ENCODE assay signal across 29 cellular contexts in the genomic region with DNA sequence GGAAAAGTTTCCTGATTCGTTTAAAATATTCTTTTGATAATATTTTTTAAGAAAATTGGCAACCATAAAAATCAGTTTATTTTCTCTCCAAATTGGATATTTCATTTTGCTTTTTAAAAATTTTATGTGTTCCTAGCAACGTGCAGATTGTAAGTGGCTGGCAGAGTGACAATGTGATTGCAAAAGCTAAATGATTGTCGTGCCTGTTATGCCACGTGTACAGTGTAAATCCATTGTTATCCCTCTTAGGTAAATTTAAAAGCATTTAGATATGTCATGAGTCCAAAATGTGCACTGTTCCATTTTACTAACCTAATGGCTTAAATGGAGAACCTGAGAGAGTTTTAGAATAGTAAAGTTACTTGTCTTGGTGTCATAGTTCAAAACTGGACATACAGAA.
DNase-seq lines count a peak whose midpoint lies in the region; ATAC-seq, FAIRE-seq and TF ChIP-seq lines count a peak whose summit lies in the region.
"Had no signal": no experiment of that assay in that cellular context is flagged by ENCODE, and none has a peak within 500 bp of the region (broad histone marks: within the 10 kb centered on the region; RNA-seq: fewer than 3 reads in every experiment).

No MANE protein-coding gene starts in this region.

- ATAC-seq in HG03025 (IDR thresholded peaks at IDR 0.05; ENCODE audit: low FRiP score, unreplicated experiment) (no peak), HG03521 (IDR thresholded peaks at IDR 0.05; ENCODE audit: unreplicated experiment) (no peak)
- ATAC-seq: activated CD8-positive, alpha-beta T cell treated with anti-CD3 and anti-CD28 coated beads for 36 hours; CD8-positive, alpha-beta T cell; foreskin keratinocyte; Panc1; upper lobe of right lung had no signal

- H3K36me3 ChIP-seq in ACC112 (ENCODE audit: insufficient read depth, low read length) (peaks cover 17% of the 10 kb centered on the region), GM23248 (ENCODE audit: low read depth) (peaks cover 39% of the 10 kb centered on the region), colonic mucosa (no peaks in the 10 kb centered on the region), transverse colon (peaks cover 0 to 38% (median 9%) of the 10 kb centered on the region in 4 donors)

- in situ Hi-C loops in GM23248 (cut with MboI) (no loop called here), transverse colon (cut with MboI; ENCODE audit: low pct_ligation_motif_present in 1 of 4, low pct_unique_long_range_greater_than_20kb in 1 of 4, low sequenced_read_pairs in 3 of 4) (loop anchor here in 1 of 4 donors (25.0 kb wide), 1 partner anchor 192 kb away; no protein-coding TSS in a partner anchor)

- WGBS in GM23248 (ENCODE audit: low coverage in 1 of 2, low lambda C conversion rate in 2 of 2, missing lambda C conversion rate in 2 of 2), 2 experiments, result 19 to 23% methylated on average over 4 of the region's 4 CpGs
- 41 to 47% methylated on average over 4 of the region's 4 CpGs for WGBS in transverse colon (ENCODE audit: low coverage in 1 of 2), 2 donors

- H3K79me2 ChIP-seq in ACC112 (ENCODE audit: control insufficient read depth, insufficient read depth, low read length, unreplicated experiment) (no peaks in the 10 kb centered on the region), GM23248 (ENCODE audit: insufficient read depth) (no peaks in the 10 kb centered on the region)

- no peaks in the 10 kb centered on the region for H3F3A ChIP-seq in GM23248 (ENCODE audit: insufficient read depth)

- peak; percentile 73 for FAIRE-seq in islet of Langerhans (lab: Jason Lieb, UNC)
- FAIRE-seq: GM12891 had no signal

- no peaks in the 10 kb centered on the region for H3K9me3 ChIP-seq in GM23248 (ENCODE audit: low read depth)
- no peaks in the 10 kb centered on the region for H3K9me3 ChIP-seq in colonic mucosa
- H3K9me3 ChIP-seq in transverse colon, result no peaks in the 10 kb centered on the region
- H3K9me3 ChIP-seq: heart right ventricle, suprapubic skin, upper lobe of right lung had no signal

- no peaks in the 10 kb centered on the region for H4K20me1 ChIP-seq in GM23248 (ENCODE audit: insufficient read depth)

- TF ChIP-seq EP300 in transverse colon (IDR thresholded peaks at IDR 0.05; ENCODE audit: low read depth), result no peak

- no peak for TF ChIP-seq POLR2A in transverse colon (IDR thresholded peaks at IDR 0.05)

- intact Hi-C loops in colonic mucosa (cut with DNase I) (loop anchor here (10.0 kb wide), 1 partner anchor 189 kb away; no protein-coding TSS in a partner anchor), transverse colon (cut with DNase I; ENCODE audit: low total_unique reads) (no loop called here)

- H3K27me3 ChIP-seq in ACC112 (ENCODE audit: insufficient read depth, low read length), result no peaks in the 10 kb centered on the region
- H3K27me3 ChIP-seq in GM23248 (replicated peaks; ENCODE audit: insufficient read depth), result no peaks in the 10 kb centered on the region
- H3K27me3 ChIP-seq in colonic mucosa, result no peaks in the 10 kb centered on the region
- H3K27me3 ChIP-seq in transverse colon, result no peaks in the 10 kb centered on the region
- H3K27me3 ChIP-seq: foreskin keratinocyte, heart right ventricle, suprapubic skin, upper lobe of right lung had no signal

- no peaks in the 10 kb centered on the region for H3K9me2 ChIP-seq in GM23248 (ENCODE audit: insufficient read depth)

- H3K27ac ChIP-seq in ACC112 (ENCODE audit: low read depth, low read length) (no peak overlapping the region), GM23248 (peak overlapping the region; percentile 3; the same call in 1 of the 2 replicates), colonic mucosa (no peak overlapping the region), transverse colon (no peak overlapping the region)
- H3K27ac ChIP-seq: foreskin keratinocyte, suprapubic skin, upper lobe of right lung had no signal

- TF ChIP-seq CTCF in colonic mucosa (IDR thresholded peaks at IDR 0.05), result no peak
- no peak for TF ChIP-seq CTCF in transverse colon (IDR thresholded peaks at IDR 0.05)

- H3K4me1 ChIP-seq in ACC112 (ENCODE audit: control insufficient read depth, insufficient read depth, low read length, unreplicated experiment), result peaks cover 20% of the 10 kb centered on the region
- H3K4me1 ChIP-seq in GM23248 (ENCODE audit: insufficient read depth), result peaks cover 16% of the 10 kb centered on the region
- no peaks in the 10 kb centered on the region for H3K4me1 ChIP-seq in colonic mucosa
- peaks cover 5 to 39% (median 8%) of the 10 kb centered on the region in 4 donors for H3K4me1 ChIP-seq in transverse colon
- H3K4me1 ChIP-seq: foreskin keratinocyte, suprapubic skin, upper lobe of right lung had no signal

- H3K4me3 ChIP-seq in ACC112 (ENCODE audit: low read depth, low read length), result peak overlapping the region; percentile 49
- no peak overlapping the region for H3K4me3 ChIP-seq in GM23248
- no peak overlapping the region for H3K4me3 ChIP-seq in colonic mucosa
- no peak overlapping the region for H3K4me3 ChIP-seq in transverse colon
- H3K4me3 ChIP-seq: heart right ventricle, suprapubic skin, upper lobe of right lung had no signal

- H3K4me2 ChIP-seq in GM23248 (ENCODE audit: unreplicated experiment), result peak overlapping the region; percentile 13

- H3K9ac ChIP-seq in GM23248 (no peak overlapping the region), colonic mucosa (ENCODE audit: low read depth in 2 of 2, low read length in 2 of 2) (no peak overlapping the region)

- DNase-seq in GM23248 (peak; percentile 50), colonic mucosa (peak; percentile 31), transverse colon (no peak), hepatic stellate cell (ENCODE audit: low spot score) (no peak)
- DNase-seq: activated CD4-positive, alpha-beta T cell treated with anti-CD3 and anti-CD28 coated beads for 1 hour; activated CD8-positive, alpha-beta memory T cell treated with anti-CD3 and anti-CD28 coated beads, Interleukin-2, amount 50 U/mL, for 48 hours; activated CD8-positive, alpha-beta T cell treated with anti-CD3 and anti-CD28 coated beads for 36 hours; activated naive CD4-positive, alpha-beta T cell treated with anti-CD3 and anti-CD28 coated beads for 36 hours; CD8-positive, alpha-beta T cell; DMS 273 treated with DMSO at 0.1 percent for 48 hours; EL; foreskin keratinocyte; HCEC 1CT; heart right ventricle; NCI-H1417 treated with DMSO at 0.1 percent for 48 hours; NCI-H2107; NCI-H345; NCI-H69; SHP77 treated with DMSO at 0.1 percent for 48 hours; small intestine; stimulated activated naive CD4-positive, alpha-beta T cell; upper lobe of right lung had no signal

- H2AFZ ChIP-seq in ACC112 (ENCODE audit: low read length, unreplicated experiment), result no peak overlapping the region
- no peak overlapping the region for H2AFZ ChIP-seq in GM23248

Comparison
In these comparisons a context has a peak if more than half of its experiments do, and no peak if none do; other contexts are left out.
1. DNase-seq: peak in GM23248 (single experiment) and colonic mucosa (single experiment); none in transverse colon (single experiment) and hepatic stellate cell (single experiment).